Comparison of ENCODE assay signal across 31 cellular contexts in the genomic region with DNA sequence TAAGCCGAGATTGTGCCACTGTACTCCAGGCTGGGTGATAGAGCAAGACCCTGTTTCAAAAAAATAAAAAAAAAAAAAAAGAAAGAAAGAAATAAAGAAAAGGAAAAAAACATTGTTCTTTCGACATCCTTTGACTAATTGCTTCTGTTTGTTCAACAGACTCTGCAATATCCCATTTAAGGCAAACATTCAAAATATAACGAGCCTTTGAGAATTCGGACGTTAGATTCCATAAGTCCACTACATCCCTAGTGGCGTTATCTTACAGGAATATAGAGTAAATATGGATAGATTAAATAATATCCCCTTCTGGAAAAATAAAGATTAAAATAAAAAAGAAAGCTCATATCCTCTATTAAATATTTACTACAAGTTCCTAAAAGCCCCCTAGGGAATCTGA. TPM values are rescaled to one million over a fixed set of nuclear protein-coding genes. Genes with fewer than 3 reads are reported as not detected.
DNase-seq lines count a peak whose midpoint lies in the region; ATAC-seq, FAIRE-seq and TF ChIP-seq lines count a peak whose summit lies in the region.
"Had no signal": no experiment of that assay in that cellular context is flagged by ENCODE, and none has a peak within 500 bp of the region (broad histone marks: within the 10 kb centered on the region; RNA-seq: fewer than 3 reads in every experiment).

No MANE protein-coding gene starts in this region.

- H2AFZ ChIP-seq in HepG2 (ENCODE audit: low read length) = no peak overlapping the region

- H3K4me1 ChIP-seq in HepG2 (ENCODE audit: insufficient read depth, low read length) = peaks cover 68% of the 10 kb centered on the region
- H3K4me1 ChIP-seq in right lobe of liver = peaks cover 0 to 13% (median 0%) of the 10 kb centered on the region in 4 donors
- H3K4me1 ChIP-seq: A549, BE2C, BLaER1 had no signal

- H3K4me3 ChIP-seq in HepG2 (replicated peaks in 1 of 3; ENCODE audit: insufficient read depth in 1 of 3, low read depth in 2 of 3, low read length in 3 of 3) (peak overlapping the region in 1 of 3 experiments; percentile 7; a peak in 1 of 6 replicates), right lobe of liver (no peak overlapping the region), SK-N-MC (no peak overlapping the region)
- H3K4me3 ChIP-seq: A549; BLaER1; BLaER1 treated with 17β-estradiol and CSF1 and Interleukin-3, amounts not matched to agents 10 nM and 100 nM had no signal

- peak overlapping the region; percentile 36; the same call in 1 of the 2 replicates for H3K4me2 ChIP-seq in HepG2 (ENCODE audit: low read depth, low read length)
- H3K4me2 ChIP-seq: A549; BLaER1; BLaER1 treated with 17β-estradiol and CSF1 and Interleukin-3, amounts not matched to agents 10 nM and 100 nM had no signal

- TF ChIP-seq RAD21 in HepG2 (CRISPR knock-in tag; IDR thresholded peaks at IDR 0.05) = no peak

- H3K27me3 ChIP-seq in HepG2 (ENCODE audit: control insufficient read depth in 1 of 2, insufficient read depth in 2 of 2, low read length in 2 of 2) = no peaks in the 10 kb centered on the region
- no peaks in the 10 kb centered on the region for H3K27me3 ChIP-seq in right lobe of liver
- H3K27me3 ChIP-seq: BLaER1; BLaER1 treated with 17β-estradiol and CSF1 and Interleukin-3, amounts not matched to agents 10 nM and 100 nM had no signal

- WGBS in HepG2 (ENCODE audit: low lambda C conversion rate) = 36% methylated on average over 6 of the region's 6 CpGs
- 49% methylated on average over 6 of the region's 6 CpGs for WGBS in right lobe of liver (ENCODE audit: insufficient coverage, low coverage, low lambda C conversion rate, missing lambda C conversion rate)

- DNase-seq in HepG2 (ENCODE audit: low spot score) = peak; percentile 53
- no peak for DNase-seq in right lobe of liver
- no peak for DNase-seq in SK-N-MC (ENCODE audit: low read depth, low spot score)
- no peak for DNase-seq in epidermal melanocyte (ENCODE audit: insufficient read length, low spot score)
- DNase-seq: 8988T; ACHN; AML-193; BE2C; C1 segment of cervical spinal cord; Caco-2; Calu3; CD4-positive, alpha-beta memory T cell; CD4-positive, alpha-beta T cell; CD4-positive, CD25-positive, alpha-beta regulatory T cell; CD8-positive, alpha-beta memory T cell; CD8-positive, alpha-beta T cell; COR-L47; DMS 273 treated with DMSO at 0.1 percent for 48 hours; DMS153; DMS53; DMS79; DMS79 treated with DMSO at 0.1 percent for 48 hours; DND-41; EL had no signal

- H3K9ac ChIP-seq in HepG2 (ENCODE audit: insufficient read depth, low read depth, low read length) (no peak overlapping the region), SK-N-MC (ENCODE audit: insufficient read length) (no peak overlapping the region)
- H3K9ac ChIP-seq: BLaER1; BLaER1 treated with 17β-estradiol and CSF1 and Interleukin-3, amounts not matched to agents 10 nM and 100 nM had no signal

- no peak for FAIRE-seq in HepG2 (lab: Jason Lieb, UNC)
- FAIRE-seq: A204.1, A549, D721Med had no signal

- H3K79me2 ChIP-seq in HepG2 (ENCODE audit: insufficient read depth, low read length) = no peaks in the 10 kb centered on the region

- H3K27ac ChIP-seq in HepG2 (ENCODE audit: extremely low read length, insufficient read depth, low read length) (peak overlapping the region; percentile 30), right lobe of liver (no peak overlapping the region), SK-N-MC (peak overlapping the region; percentile 28; the same call in 1 of the 2 replicates)
- H3K27ac ChIP-seq: 22Rv1; A549; BLaER1; BLaER1 treated with 17β-estradiol and CSF1 and Interleukin-3, amounts not matched to agents 10 nM and 100 nM; C4-2B had no signal

- CTCF ChIA-PET in HepG2 (lab: Yijun Ruan, JAX; ENCODE audit: low intra/inter-chr PET ratio, low total read pairs) = no interaction called here

- POLR2A ChIA-PET in HepG2 (lab: Yijun Ruan, JAX) = no interaction called here

- in situ Hi-C loops in HepG2 (cut with HindIII; ENCODE audit: extremely low pct_ligation_motif_present, low pct_unique_long_range_greater_than_20kb) = no loop called here

- TF ChIP-seq CTCF in HepG2 (CRISPR knock-in tag; IDR thresholded peaks at IDR 0.05) (no peak), right lobe of liver (IDR thresholded peaks at IDR 0.05) (no peak)

- TF ChIP-seq POLR2A in HepG2 (IDR thresholded peaks at IDR 0.05; ENCODE audit: insufficient read depth in 1 of 2, low read depth in 2 of 2, low read length in 2 of 2) (no peak), right lobe of liver (IDR thresholded peaks at IDR 0.05) (no peak)

- TF ChIP-seq EP300 in HepG2 (IDR thresholded peaks at IDR 0.05; ENCODE audit: low read depth in 2 of 2, low read length in 2 of 2) (no peak), HepG2 (CRISPR knock-in tag; IDR thresholded peaks at IDR 0.05; ENCODE audit: borderline replicate concordance) (no peak)

- intact Hi-C loops in HepG2 (cut with micrococcal nuclease; ENCODE audit: unreplicated experiment) = no loop called here
- intact Hi-C loops in right lobe of liver (cut with DNase I) = no loop called here

- no peak for ATAC-seq in HepG2
- no peak for ATAC-seq in right lobe of liver
- ATAC-seq: A549; CD8-positive, alpha-beta T cell had no signal

- H3K36me3 ChIP-seq in HepG2 (replicated peaks in 1 of 2; ENCODE audit: control insufficient read depth in 1 of 2, insufficient read depth in 2 of 2, low read length in 2 of 2) (no peaks in the 10 kb centered on the region), right lobe of liver (no peaks in the 10 kb centered on the region), SK-N-MC (ENCODE audit: insufficient read depth, low read length) (no peaks in the 10 kb centered on the region)
- H3K36me3 ChIP-seq: BE2C; BLaER1; BLaER1 treated with 17β-estradiol and CSF1 and Interleukin-3, amounts not matched to agents 10 nM and 100 nM had no signal

- BruUV-seq in HepG2 (replicated peaks; lab: Mats Ljungman, UMichigan) = no TSS peak

- H4K20me1 ChIP-seq in HepG2 (ENCODE audit: insufficient read depth, low read length) = no peaks in the 10 kb centered on the region
- H4K20me1 ChIP-seq: BLaER1; BLaER1 treated with 17β-estradiol and CSF1 and Interleukin-3, amounts not matched to agents 10 nM and 100 nM had no signal

- H3K9me3 ChIP-seq in HepG2 (ENCODE audit: low read length) (no peaks in the 10 kb centered on the region), right lobe of liver (no peaks in the 10 kb centered on the region), SK-N-MC (ENCODE audit: low read depth, low read length) (no peaks in the 10 kb centered on the region)
- H3K9me3 ChIP-seq: A549; BE2C; BLaER1; BLaER1 treated with 17β-estradiol and CSF1 and Interleukin-3, amounts not matched to agents 10 nM and 100 nM; Caco-2 had no signal

TF ChIP-seq in HepG2, 621 proteins besides CTCF, POLR2A, EP300 and RAD21:
- TF ChIP-seq SRF (IDR thresholded peaks at IDR 0.05; ENCODE audit: low read depth, low read length) (peak; percentile 79), TOPORS (CRISPR knock-in tag; IDR thresholded peaks at IDR 0.05) (no peak)

RNA-seq across cellular contexts. Expression of gene HOMER1, which starts 27.0 kb away (rescaled TPM):
- total RNA-seq in HepG2 (2016; rRNA removed; fragmentation: Illumina TruSeq; extraction: Trizol) (24.8 and 31.4 TPM in 2 replicates), right lobe of liver (1 to 10 TPM in 4 of 6 experiments, under 1 TPM in 2; 0.26 to 1.7 (median 1.2) TPM)
- total RNA-seq in HepG2 (2016; cell fraction: cytosol; rRNA removed; fragmentation: Illumina TruSeq; extraction: Trizol; ENCODE audit: low read depth) = 63.5 and 72.4 TPM in 2 replicates
- 23.8 and 29.0 TPM in 2 replicates for total RNA-seq in HepG2 (2016; cell fraction: insoluble cytoplasmic fraction; rRNA removed; fragmentation: Illumina TruSeq; extraction: Trizol)
- 36.4 and 39.5 TPM in 2 replicates for total RNA-seq in HepG2 (2016; cell fraction: membrane; rRNA removed; fragmentation: Illumina TruSeq; extraction: Trizol)
- 18.7 and 22.3 TPM in 2 replicates for total RNA-seq in HepG2 (2016; cell fraction: nucleus; rRNA removed; fragmentation: Illumina TruSeq; extraction: Trizol)
- polyA plus RNA-seq in HepG2 (2011; rRNA removed) = 4.3 and 5.3 TPM in 2 replicates
- 2.2 and 3.4 TPM in 2 replicates for polyA plus RNA-seq in HepG2 (2011; cell fraction: cytosol; rRNA removed)
- polyA plus RNA-seq in HepG2 (2011; cell fraction: nucleus; rRNA removed) = 2.8 and 4.3 TPM in 2 replicates
- 11.3 and 15.0 TPM in 2 replicates for polyA plus RNA-seq in HepG2 (2012)
- 1.2 and 1.7 TPM in 2 replicates for polyA plus RNA-seq in HepG2 (2016; cell fraction: cytosol; fragmentation: Illumina TruSeq; extraction: Trizol; ENCODE audit: low read depth)
- 15.2 and 16.0 TPM in 2 replicates for polyA plus RNA-seq in HepG2 (2016; cell fraction: insoluble cytoplasmic fraction; fragmentation: Illumina TruSeq; extraction: Trizol; ENCODE audit: low read depth)
- 7.1 and 7.5 TPM in 2 replicates for polyA plus RNA-seq in HepG2 (2016; cell fraction: membrane; fragmentation: Illumina TruSeq; extraction: Trizol; ENCODE audit: low read depth)
- 11.2 and 12.4 TPM in 2 replicates for polyA plus RNA-seq in HepG2 (2016; cell fraction: nucleus; fragmentation: Illumina TruSeq; extraction: Trizol; ENCODE audit: insufficient read depth, low read depth)
- polyA minus RNA-seq in HepG2 (2011; rRNA and poly(A)+ RNA removed; ENCODE audit: low replicate concordance) = 1.1 and 6.4 TPM in 2 replicates
- 20.0 and 24.9 TPM in 2 replicates for polyA minus RNA-seq in HepG2 (2011; cell fraction: cytosol; rRNA and poly(A)+ RNA removed)
- polyA minus RNA-seq in HepG2 (2011; cell fraction: nucleus; rRNA and poly(A)+ RNA removed) = 44.4 and 53.0 TPM in 2 replicates

Comparison
In these comparisons a context has a peak if more than half of its experiments do, and no peak if none do; other contexts are left out.
1. H3K27ac ChIP-seq: peak in HepG2 (single experiment) and SK-N-MC (single experiment); none in right lobe of liver (0 of 3).
2. RNA of gene HOMER1, which starts 27.0 kb away (total RNA-seq): 18.7 to 72.4 TPM in HepG2; 0.26 to 1.7 TPM in right lobe of liver; every median in the first group is over 4 times any median in the second.